Comparison of ENCODE assay signal across 19 cellular contexts in the genomic region with DNA sequence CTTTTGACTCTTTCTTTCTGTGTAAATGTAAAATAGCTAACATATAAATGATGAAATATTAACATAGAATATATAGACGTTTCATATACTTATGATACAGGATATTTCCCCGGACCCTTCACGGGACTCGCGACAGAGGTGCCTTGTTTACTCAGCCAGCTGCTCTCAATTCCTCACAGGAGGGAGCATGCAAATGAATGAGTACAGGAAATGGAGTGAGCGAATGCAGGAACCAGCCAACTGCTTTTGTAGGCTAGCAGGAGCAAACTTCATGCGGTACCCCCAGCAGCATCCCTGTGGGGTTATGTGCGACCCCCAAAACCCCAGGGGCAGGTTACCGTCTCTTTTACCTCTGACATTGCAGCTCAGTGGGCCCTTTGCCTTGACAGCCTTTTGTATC.
DNase-seq lines count a peak whose midpoint lies in the region; FAIRE-seq and TF ChIP-seq lines count a peak whose summit lies in the region.
"Had no signal": no experiment of that assay in that cellular context is flagged by ENCODE, and none has a peak within 500 bp of the region (broad histone marks: within the 10 kb centered on the region; RNA-seq: fewer than 3 reads in every experiment).

No MANE protein-coding gene starts in this region.

- H3K23ac ChIP-seq in H9 (ENCODE audit: insufficient read length, low read depth, low read length), result no peak overlapping the region

- peak overlapping the region in 2 of 3 experiments; percentile 2 to 72; a peak in 3 of 7 replicates for H3K27ac Mint-ChIP-seq in H9

- H3K18ac ChIP-seq in H9 (ENCODE audit: insufficient read length, low read depth, low read length), result no peak overlapping the region

- H4K91ac ChIP-seq in H9 (ENCODE audit: insufficient read length, low read depth, low read length), result no peak overlapping the region

- no peaks in the 10 kb centered on the region for H3K79me2 ChIP-seq in H9 (ENCODE audit: insufficient read depth, low read length)

- no peak overlapping the region for H3K4me3 ChIP-seq in iPS DF 6.9 (ENCODE audit: low read length)
- H3K4me3 ChIP-seq: SK-N-MC had no signal

- no peaks in the 10 kb centered on the region for H4K20me1 ChIP-seq in H9 (ENCODE audit: control insufficient read depth, insufficient read depth, insufficient read length)

- no peak overlapping the region for H3K27ac ChIP-seq in H9 (ENCODE audit: insufficient read length, low read depth, low read length)
- no peak overlapping the region for H3K27ac ChIP-seq in iPS DF 6.9 (ENCODE audit: low read length)
- H3K27ac ChIP-seq: C4-2B, HL-60, SK-N-MC had no signal

- no peak for FAIRE-seq in HTR-8/SVneo (lab: Jason Lieb, UNC)
- FAIRE-seq: G401.6 had no signal

- no peaks in the 10 kb centered on the region for H3K36me3 ChIP-seq in iPS DF 6.9 (ENCODE audit: control insufficient read depth, insufficient read depth, low read length)

- H3T11ph ChIP-seq in H9 (ENCODE audit: low read length), result no peak overlapping the region

- H3K9ac ChIP-seq in H9 (ENCODE audit: extremely low read depth, insufficient read length, low read length), result no peak overlapping the region

- H3K27me3 ChIP-seq in H9 (ENCODE audit: insufficient read depth, low read length), result no peaks in the 10 kb centered on the region
- no peaks in the 10 kb centered on the region for H3K27me3 ChIP-seq in iPS DF 6.9 (ENCODE audit: control insufficient read depth, insufficient read depth, low read length)

- H3K9me3 ChIP-seq in H9 (ENCODE audit: control insufficient read depth, low read depth, low read length), result no peaks in the 10 kb centered on the region
- no peaks in the 10 kb centered on the region for H3K9me3 ChIP-seq in iPS DF 6.9 (ENCODE audit: control insufficient read depth, insufficient read depth, low read length)

- no peak overlapping the region for H2BK5ac ChIP-seq in H9 (ENCODE audit: insufficient read length, low read length)

- TF ChIP-seq CTCF in H9 (conservative IDR thresholded peaks at IDR 0.05), result no peak

- no peak overlapping the region for H2BK12ac ChIP-seq in H9 (ENCODE audit: insufficient read length, low read depth, low read length)

- DNase-seq in ELF-1 (ENCODE audit: low read depth, low spot score) (peak; percentile 4), H9 (peak; percentile 53), NCI-H69 (lab: John Stamatoyannopoulos, UW) (peak; percentile 1), iPS DF 6.9 (ENCODE audit: low read depth, low spot score) (peak; percentile 22), HTR-8/SVneo (ENCODE audit: insufficient read length, low spot score) (no peak), ureter (ENCODE audit: low spot score) (no peak)
- no peak for DNase-seq in central memory CD4-positive, alpha-beta T cell
- DNase-seq: AML-193, DND-41, HCEC 1CT, Kasumi-1, MM.1S, NCI-H1105, NCI-H2227 treated with DMSO at 0.1 percent for 48 hours, SHP77 had no signal

- peaks cover 15 to 20% of the 10 kb centered on the region in 2 experiments for H3K4me1 Mint-ChIP-seq in H9

- peak overlapping the region; percentile 69 for H2AFZ ChIP-seq in H9 (ENCODE audit: low read length)

- H3K27me3 Mint-ChIP-seq in H9 (ENCODE audit: low read depth), result no peaks in the 10 kb centered on the region

- no CpG with 5 or more reads among the region's 9 CpGs for WGBS in H9 (ENCODE audit: extremely low coverage, insufficient read length, low lambda C conversion rate)
- WGBS in iPS DF 6.9 (ENCODE audit: insufficient coverage, insufficient read length), result no CpG with 5 or more reads among the region's 9 CpGs

- no peak overlapping the region for H3K4ac ChIP-seq in H9 (ENCODE audit: low read depth, low read length)

- peak overlapping the region; percentile 16 for H3K4me2 ChIP-seq in H9 (ENCODE audit: insufficient read depth, insufficient read length, low read length)

- H4K8ac ChIP-seq in H9 (replicated peaks; ENCODE audit: insufficient read length, low read depth, low read length), result no peak overlapping the region

- no peaks in the 10 kb centered on the region for H3K79me1 ChIP-seq in H9 (ENCODE audit: insufficient read depth, low read depth, low read length, poor library complexity, severe bottlenecking)

- peaks cover 7% of the 10 kb centered on the region; the same call in 1 of the 2 replicates for H3K4me1 ChIP-seq in H9 (ENCODE audit: insufficient read depth, low read length)
- peaks cover 1% of the 10 kb centered on the region; the same call in 1 of the 2 replicates for H3K4me1 ChIP-seq in iPS DF 6.9 (ENCODE audit: control insufficient read depth, insufficient read depth, low read length)

- peaks cover 0 to 2% (median 0%) of the 10 kb centered on the region in 3 experiments; a peak in 2 of 7 replicates for H3K36me3 Mint-ChIP-seq in H9 (ENCODE audit: insufficient read depth in 1 of 3, low read depth in 3 of 3)

- peak overlapping the region in 1 of 2 experiments; percentile 25; a peak in 2 of 5 replicates for H3K4me3 Mint-ChIP-seq in H9

- no peak overlapping the region for H3K56ac ChIP-seq in H9 (ENCODE audit: insufficient read length, low read depth, low read length)

- H2AK5ac ChIP-seq in H9 (ENCODE audit: insufficient read length, low read length), result no peak overlapping the region

- H4K5ac ChIP-seq in H9 (ENCODE audit: insufficient read length, low read depth, low read length), result no peak overlapping the region

- H2BK120ac ChIP-seq in H9 (ENCODE audit: low read depth, low read length, poor library complexity, severe bottlenecking), result no peak overlapping the region

- H2BK20ac ChIP-seq in H9 (ENCODE audit: low read depth, low read length, poor library complexity, severe bottlenecking), result peak overlapping the region; percentile 49

- H3K23me2 ChIP-seq in H9 (ENCODE audit: insufficient read length, low read depth, low read length, poor library complexity, severe bottlenecking), result no peaks in the 10 kb centered on the region

- no peak overlapping the region for H3K14ac ChIP-seq in H9 (ENCODE audit: insufficient read depth, low read length)

- H3K9me3 Mint-ChIP-seq in H9, result no peaks in the 10 kb centered on the region; a peak in 2 of 5 replicates

- H2BK15ac ChIP-seq in H9 (ENCODE audit: low read depth, low read length), result no peak overlapping the region

Comparison
In these comparisons a context has a peak if more than half of its experiments do, and no peak if none do; other contexts are left out.
1. DNase-seq: peak in ELF-1 (single experiment), H9 (single experiment), NCI-H69 (single experiment) and iPS DF 6.9 (single experiment); none in central memory CD4-positive, alpha-beta T cell (single experiment), HTR-8/SVneo (single experiment) and ureter (single experiment).